24 cellular contexts compared by ENCODE assay signal in genomic region chr2:102129956-102130650, GRCh38. TPM values are rescaled to one million over a fixed set of nuclear protein-coding genes. Genes with fewer than 3 reads are reported as not detected.
DNase-seq lines count a peak whose midpoint lies in the region; ATAC-seq and TF ChIP-seq lines count a peak whose summit lies in the region.
"Had no signal": no experiment of that assay in that cellular context is flagged by ENCODE, and none has a peak within 500 bp of the region (broad histone marks: within the 10 kb centered on the region; RNA-seq: fewer than 3 reads in every experiment).

No MANE protein-coding gene starts in this region.

- H3K27me3 Mint-ChIP-seq in CD14-positive monocyte (ENCODE audit: low read depth in 3 of 3): peaks cover 2 to 9% (median 3%) of the 10 kb centered on the region in 3 donors
- H3K27me3 Mint-ChIP-seq in naive thymus-derived CD4-positive, alpha-beta T cell: peaks cover 0 to 14% (median 4%) of the 10 kb centered on the region in 5 donors
- H3K27me3 Mint-ChIP-seq: brain had no signal

- CTCF ChIA-PET in naive thymus-derived CD4-positive, alpha-beta T cell (lab: Charles Lee): no interaction called here

- no peaks in the 10 kb centered on the region for H3K4me1 ChIP-seq in naive thymus-derived CD4-positive, alpha-beta T cell (ENCODE audit: control insufficient read depth in 2 of 2, insufficient read depth in 2 of 2, low read length in 2 of 2)
- H3K4me1 ChIP-seq: gastroesophageal sphincter, right atrium auricular region had no signal

- no peak overlapping the region for H3K27ac ChIP-seq in naive thymus-derived CD4-positive, alpha-beta T cell (ENCODE audit: low read depth, low read length)
- H3K27ac ChIP-seq in substantia nigra (ENCODE audit: low read depth, low read length, poor library complexity, severe bottlenecking): no peak overlapping the region
- H3K27ac ChIP-seq: gastroesophageal sphincter, right atrium auricular region had no signal

- H3K27ac Mint-ChIP-seq in CD14-positive monocyte: peak overlapping the region; percentile 53 to 91 (median 78)
- no peak overlapping the region for H3K27ac Mint-ChIP-seq in naive thymus-derived CD4-positive, alpha-beta T cell
- H3K27ac Mint-ChIP-seq: activated T-helper 1 cell treated with anti-CD3 and anti-CD28 coated beads, Interleukin-12 subunit alpha, Interleukin-12 subunit beta, Interleukin-2, Interleukin-4 antibody, amounts not matched to agents 30 ng/mL and 10 ng/mL and 1 ng/mL, durations not matched to agents 14 hours and 24 hours and 36 hours had no signal

- H3K36me3 Mint-ChIP-seq in CD14-positive monocyte: no peaks in the 10 kb centered on the region
- peaks cover 4 to 9% (median 5%) of the 10 kb centered on the region in 5 donors for H3K36me3 Mint-ChIP-seq in naive thymus-derived CD4-positive, alpha-beta T cell
- H3K36me3 Mint-ChIP-seq: brain had no signal

- intact Hi-C loops in CD14-positive monocyte (cut with micrococcal nuclease): no loop called here
- intact Hi-C loops in naive thymus-derived CD4-positive, alpha-beta T cell (cut with micrococcal nuclease): no loop called here

- TF ChIP-seq CTCF in CD14-positive monocyte (IDR thresholded peaks at IDR 0.05): no peak

- H3K4me3 Mint-ChIP-seq in CD14-positive monocyte: peak overlapping the region in 1 of 2 donors; percentile 35
- no peak overlapping the region for H3K4me3 Mint-ChIP-seq in naive thymus-derived CD4-positive, alpha-beta T cell
- H3K4me3 Mint-ChIP-seq: activated T-helper 1 cell treated with anti-CD3 and anti-CD28 coated beads, Interleukin-12 subunit alpha, Interleukin-12 subunit beta, Interleukin-2, Interleukin-4 antibody, amounts not matched to agents 30 ng/mL and 10 ng/mL and 1 ng/mL, durations not matched to agents 14 hours and 24 hours and 36 hours; brain had no signal

- no peaks in the 10 kb centered on the region for H3K27me3 ChIP-seq in naive thymus-derived CD4-positive, alpha-beta T cell (ENCODE audit: control insufficient read depth in 2 of 2, insufficient read depth in 2 of 2, low read length in 2 of 2)
- H3K27me3 ChIP-seq: gastroesophageal sphincter, right atrium auricular region had no signal

- no peaks in the 10 kb centered on the region for H3K9me3 ChIP-seq in naive thymus-derived CD4-positive, alpha-beta T cell (ENCODE audit: control insufficient read depth in 2 of 3, low read length in 3 of 3)
- H3K9me3 ChIP-seq: gastroesophageal sphincter, right atrium auricular region had no signal

- peaks cover 33% of the 10 kb centered on the region for H3K4me1 Mint-ChIP-seq in CD14-positive monocyte
- H3K4me1 Mint-ChIP-seq in naive thymus-derived CD4-positive, alpha-beta T cell: peaks cover 0 to 19% (median 6%) of the 10 kb centered on the region in 7 donors
- H3K4me1 Mint-ChIP-seq: brain had no signal

- H3K9me3 Mint-ChIP-seq in CD14-positive monocyte: peaks cover 0 to 3% (median 1%) of the 10 kb centered on the region in 7 donors
- H3K9me3 Mint-ChIP-seq in naive thymus-derived CD4-positive, alpha-beta T cell: peaks cover 3 to 26% (median 9%) of the 10 kb centered on the region in 11 donors

- peak; percentile 34 for ATAC-seq in naive thymus-derived CD4-positive, alpha-beta T cell
- ATAC-seq: esophagus mucosa, gastroesophageal sphincter had no signal

- no peak overlapping the region for H3K4me3 ChIP-seq in naive thymus-derived CD4-positive, alpha-beta T cell (ENCODE audit: low read length)
- H3K4me3 ChIP-seq: gastroesophageal sphincter, lung, right atrium auricular region had no signal

- no peaks in the 10 kb centered on the region for H3K36me3 ChIP-seq in naive thymus-derived CD4-positive, alpha-beta T cell (ENCODE audit: control insufficient read depth in 2 of 3, insufficient read depth in 3 of 3, low read length in 3 of 3)
- H3K36me3 ChIP-seq: gastroesophageal sphincter, right atrium auricular region had no signal

- POLR2A ChIA-PET in naive thymus-derived CD4-positive, alpha-beta T cell (lab: Charles Lee): no interaction called here

- DNase-seq in CD14-positive monocyte (ENCODE audit: low spot score) (no peak), LHCN-M2 (ENCODE audit: low read depth) (peak; percentile 64), amniotic epithelial cell (ENCODE audit: low read depth) (peak; percentile 88), substantia nigra (lab: John Stamatoyannopoulos, UW) (no peak), DMS 273 (lab: John Stamatoyannopoulos, UW; ENCODE audit: unreplicated experiment) (no peak)
- no peak for DNase-seq in naive thymus-derived CD4-positive, alpha-beta T cell
- no peak for DNase-seq in stimulated activated CD4-positive, alpha-beta T cell treated with anti-CD3 and anti-CD28 coated beads, Interleukin-1b, Interleukin-23, amount 100 ng/mL, for 48 hours
- DNase-seq in stimulated activated CD4-positive, alpha-beta T cell treated with anti-CD3 and anti-CD28 coated beads, Interleukin-12 subunit alpha, Interleukin-12 subunit beta, amount 100 ng/mL, for 4 hours: no peak
- DNase-seq: C1 segment of cervical spinal cord; effector memory CD4-positive, alpha-beta T cell; islet precursor cell; NCI-H146; NCI-H2171; NCI-H69; occipital lobe; stimulated activated CD8-positive, alpha-beta memory T cell treated with anti-CD3 and anti-CD28 coated beads, Interleukin-4, amount 100 ng/mL, for 48 hours; T1000 had no signal

RNA-seq across cellular contexts. Expression of gene IL1R1, which starts 12.4 kb away (rescaled TPM):
- 1 to 10 TPM; 1.8 to 2.7 TPM for polyA plus RNA-seq in CD14-positive monocyte
- 39.0 and 42.7 TPM in 2 replicates for total RNA-seq in LHCN-M2 (2014; rRNA removed)
- polyA plus RNA-seq in LHCN-M2 (2012): 7.7 TPM
- total RNA-seq in naive thymus-derived CD4-positive, alpha-beta T cell: 1 to 10 TPM in 1 of 5 experiments, under 1 TPM in 4; 0.17 to 1.5 (median 0.54) TPM
- polyA plus RNA-seq in naive thymus-derived CD4-positive, alpha-beta T cell: not detected

RNA-seq across cellular contexts. Expression of gene IL1RL2, which starts 56.7 kb away (rescaled TPM):
- polyA plus RNA-seq in CD14-positive monocyte: under 1 TPM in 1 of 2 donors, not detected in 1; 0.07 TPM
- 0.57 and 1.2 TPM in 2 replicates for total RNA-seq in LHCN-M2 (2014; rRNA removed)
- 0.23 TPM for polyA plus RNA-seq in LHCN-M2 (2012)
- under 1 TPM in 2 of 5 experiments, not detected in 3; 0.15 to 0.21 TPM for total RNA-seq in naive thymus-derived CD4-positive, alpha-beta T cell
- not detected for polyA plus RNA-seq in naive thymus-derived CD4-positive, alpha-beta T cell
- total RNA-seq: H4 had no signal

Comparison
In these comparisons a context has a peak if more than half of its experiments do, and no peak if none do; other contexts are left out.
1. DNase-seq: peak in LHCN-M2 (single experiment) and amniotic epithelial cell (single experiment); none in CD14-positive monocyte (single experiment), naive thymus-derived CD4-positive, alpha-beta T cell (0 of 9), substantia nigra (0 of 49), stimulated activated CD4-positive, alpha-beta T cell treated with anti-CD3 and anti-CD28 coated beads, Interleukin-1b, Interleukin-23, amount 100 ng/mL, for 48 hours (single experiment), stimulated activated CD4-positive, alpha-beta T cell treated with anti-CD3 and anti-CD28 coated beads, Interleukin-12 subunit alpha, Interleukin-12 subunit beta, amount 100 ng/mL, for 4 hours (single experiment) and DMS 273 (single experiment).
2. H3K27ac Mint-ChIP-seq: peak in CD14-positive monocyte (7 of 7); none in naive thymus-derived CD4-positive, alpha-beta T cell (0 of 9).
3. RNA of gene IL1R1, which starts 12.4 kb away (total RNA-seq): 39.0 to 42.7 TPM in LHCN-M2; 0.17 to 1.5 TPM in naive thymus-derived CD4-positive, alpha-beta T cell; every median in the first group is over 10 times any median in the second.